ENCODE assay signal across 8 cellular contexts in the genomic region with DNA sequence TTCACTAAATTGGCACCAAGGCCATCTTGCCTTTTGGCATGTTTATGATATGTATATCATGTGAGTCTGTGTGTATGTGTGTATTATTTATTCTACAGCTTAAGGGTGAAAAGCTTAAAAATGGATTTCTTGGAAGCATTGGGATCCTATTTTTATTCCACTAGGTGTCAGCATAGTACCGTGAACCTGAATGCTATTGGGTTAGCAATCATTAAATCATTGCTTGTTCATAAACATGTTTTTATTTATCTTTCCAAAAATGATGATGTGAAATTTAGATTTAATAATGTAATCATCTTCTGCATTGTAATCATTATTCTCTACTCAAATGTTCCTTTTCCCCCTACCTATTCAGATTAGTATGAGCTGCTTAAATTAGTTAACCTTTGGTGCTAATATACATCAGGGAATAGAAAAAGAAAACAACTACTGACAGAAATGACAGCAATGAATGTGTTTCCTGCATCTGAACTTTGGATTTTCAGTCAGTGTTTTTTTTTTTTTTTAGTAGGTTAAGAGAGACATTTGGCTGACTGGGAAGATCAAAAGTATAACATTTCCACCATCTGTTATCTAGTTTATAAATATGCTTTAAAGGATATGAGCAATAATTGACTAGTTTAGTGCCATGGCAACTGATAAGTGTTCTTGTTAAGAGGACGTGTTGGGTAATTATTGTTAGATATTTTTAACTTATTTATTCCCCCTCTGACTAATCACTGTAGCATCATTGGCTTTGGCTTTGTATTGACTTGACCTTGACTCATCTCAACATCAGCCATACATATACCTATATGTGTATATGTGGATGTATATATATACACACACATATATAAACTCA. TPM values are rescaled to one million over a fixed set of nuclear protein-coding genes. Genes with fewer than 3 reads are reported as not detected.
DNase-seq lines count a peak whose midpoint lies in the region; ATAC-seq, FAIRE-seq and TF ChIP-seq lines count a peak whose summit lies in the region.

No MANE protein-coding gene starts in this region.

- H3K36me3 Mint-ChIP-seq in CD14-positive monocyte = no peaks in the 10 kb centered on the region
- no peaks in the 10 kb centered on the region for H3K36me3 Mint-ChIP-seq in activated naive CD4-positive, alpha-beta T cell treated with anti-CD3 and anti-CD28 coated beads, Interleukin-2, amount 50 U/mL, for 72 hours

- TF ChIP-seq EP300 in Ishikawa (IDR thresholded peaks at IDR 0.05; ENCODE audit: borderline replicate concordance) = no peak

- TF ChIP-seq CTCF in CD14-positive monocyte (IDR thresholded peaks at IDR 0.05) = peak; percentile 69

- TF ChIP-seq RAD21 in Ishikawa (IDR thresholded peaks at IDR 0.05; ENCODE audit: low read depth) = peak; percentile 85

- peak; percentile 65 for ATAC-seq in GM19351 (IDR thresholded peaks at IDR 0.05; ENCODE audit: unreplicated experiment)
- peak; percentile 71 for ATAC-seq in Right ventricle myocardium superior (ENCODE audit: poor library complexity)
- ATAC-seq in activated naive CD4-positive, alpha-beta T cell treated with anti-CD3 and anti-CD28 coated beads, Interleukin-2, amount 50 U/mL, for 72 hours = no peak

- H3K4me1 Mint-ChIP-seq in CD14-positive monocyte = peaks cover 9% of the 10 kb centered on the region

- intact Hi-C loops in CD14-positive monocyte (cut with micrococcal nuclease) (loop anchor here (10.0 kb wide), 1 partner anchor 592 kb away; no protein-coding TSS in a partner anchor), Right ventricle myocardium superior (cut with DNase I) (loop anchor here (5.0 kb wide), 1 partner anchor 589 kb away; no protein-coding TSS in a partner anchor)

- peaks cover 0 to 2% (median 2%) of the 10 kb centered on the region in 3 donors for H3K27me3 Mint-ChIP-seq in CD14-positive monocyte (ENCODE audit: low read depth in 3 of 3)

- no peak overlapping the region for H3K4me3 Mint-ChIP-seq in CD14-positive monocyte

- DNase-seq in CD14-positive monocyte (ENCODE audit: low spot score) = no peak
- no peak for DNase-seq in Right ventricle myocardium superior
- peak; percentile 23 for DNase-seq in stromal cell of bone marrow (ENCODE audit: low read depth)
- no peak for DNase-seq in activated CD4-positive, alpha-beta T cell treated with anti-CD3 and anti-CD28 coated beads, Interleukin-2, amount 50 U/mL, for 4 hours
- DNase-seq in activated naive CD4-positive, alpha-beta T cell treated with anti-CD3 and anti-CD28 coated beads, Interleukin-2, amount 50 U/mL, for 72 hours (ENCODE audit: low spot score in 2 of 2) = no peak

- H3K27ac Mint-ChIP-seq in CD14-positive monocyte = no peak overlapping the region
- no peak overlapping the region for H3K27ac Mint-ChIP-seq in activated naive CD4-positive, alpha-beta T cell treated with anti-CD3 and anti-CD28 coated beads, Interleukin-2, amount 50 U/mL, for 72 hours

- peak; percentile 96 for FAIRE-seq in TTC549 (lab: Jason Lieb, UNC)

- peaks cover 0 to 4% (median 2%) of the 10 kb centered on the region in 7 donors for H3K9me3 Mint-ChIP-seq in CD14-positive monocyte
- H3K9me3 Mint-ChIP-seq in activated naive CD4-positive, alpha-beta T cell treated with anti-CD3 and anti-CD28 coated beads, Interleukin-2, amount 50 U/mL, for 72 hours = no peaks in the 10 kb centered on the region

TF ChIP-seq in Ishikawa, 13 proteins besides CTCF, POLR2A, EP300 and RAD21:
- TF ChIP-seq CREB1 (IDR thresholded peaks at IDR 0.05; ENCODE audit: low read depth) = no peak
- TF ChIP-seq, protein P1, sequence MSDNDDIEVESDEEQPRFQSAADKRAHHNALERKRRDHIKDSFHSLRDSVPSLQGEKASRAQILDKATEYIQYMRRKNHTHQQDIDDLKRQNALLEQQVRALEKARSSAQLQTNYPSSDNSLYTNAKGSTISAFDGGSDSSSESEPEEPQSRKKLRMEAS (IDR thresholded peaks at IDR 0.05) = no peak
- no peak for TF ChIP-seq YY1 (IDR thresholded peaks at IDR 0.05; ENCODE audit: low read depth)
- TF ChIP-seq, protein P2, sequence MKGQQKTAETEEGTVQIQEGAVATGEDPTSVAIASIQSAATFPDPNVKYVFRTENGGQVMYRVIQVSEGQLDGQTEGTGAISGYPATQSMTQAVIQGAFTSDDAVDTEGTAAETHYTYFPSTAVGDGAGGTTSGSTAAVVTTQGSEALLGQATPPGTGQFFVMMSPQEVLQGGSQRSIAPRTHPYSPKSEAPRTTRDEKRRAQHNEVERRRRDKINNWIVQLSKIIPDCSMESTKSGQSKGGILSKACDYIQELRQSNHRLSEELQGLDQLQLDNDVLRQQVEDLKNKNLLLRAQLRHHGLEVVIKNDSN (IDR thresholded peaks at IDR 0.05) = no peak
TF ChIP-seq in Ishikawa: peak in this region for 0.

RNA-seq across cellular contexts. Expression of a gene that starts 14.1 kb away (rescaled TPM):
- under 1 TPM in 1 of 2 donors, not detected in 1; 0.47 TPM for polyA plus RNA-seq in CD14-positive monocyte
- not detected for total RNA-seq in Right ventricle myocardium superior
- total RNA-seq in activated naive CD4-positive, alpha-beta T cell treated with anti-CD3 and anti-CD28 coated beads, Interleukin-2, amount 50 U/mL, for 72 hours = not detected

Comparison
In these comparisons a context has a peak if more than half of its experiments do, and no peak if none do; other contexts are left out.
1. ATAC-seq: peak in GM19351 (single experiment) and Right ventricle myocardium superior (single experiment); none in activated naive CD4-positive, alpha-beta T cell treated with anti-CD3 and anti-CD28 coated beads, Interleukin-2, amount 50 U/mL, for 72 hours (0 of 2).